35 cellular contexts compared by ENCODE assay signal in genomic region chr2:40115894-40116293, GRCh38.
"Had no signal": no experiment of that assay in that cellular context is flagged by ENCODE, and none has a peak within 500 bp of the region (broad histone marks: within the 10 kb centered on the region; RNA-seq: fewer than 3 reads in every experiment).

No MANE protein-coding gene starts in this region.

- H3K27me3 Mint-ChIP-seq: activated B cell treated with CpG ODN at 0.5 μM for 24 hours; activated CD4-positive, alpha-beta memory T cell treated with anti-CD3 and anti-CD28 coated beads for 36 hours; activated CD8-positive, alpha-beta memory T cell treated with anti-CD3 and anti-CD28 coated beads, Interleukin-2, amount 10 ng/mL, durations not matched to agents 7 days and 5 days; activated naive CD4-positive, alpha-beta T cell treated with anti-CD3 and anti-CD28 coated beads, Interleukin-2, amount 10 ng/mL, durations not matched to agents 7 days and 5 days; brain; central memory CD8-positive, alpha-beta T cell; dendritic cell treated with granulocyte-macrophage colony-stimulating factor and Interleukin-4, amounts not matched to agents 40 ng/mL and 50 ng/mL, for 4 days; T-helper 17 cell had no signal

- H3K4me1 Mint-ChIP-seq: activated B cell treated with CpG ODN at 0.5 μM for 24 hours; activated CD8-positive, alpha-beta memory T cell treated with anti-CD3 and anti-CD28 coated beads, Interleukin-2, amount 10 ng/mL, durations not matched to agents 7 days and 5 days; activated naive CD4-positive, alpha-beta T cell treated with anti-CD3 and anti-CD28 coated beads, Interleukin-2, amount 10 ng/mL, durations not matched to agents 7 days and 5 days; activated naive CD8-positive, alpha-beta T cell treated with anti-CD3 and anti-CD28 coated beads, Interleukin-2, amount 10 ng/mL, durations not matched to agents 7 days and 5 days; central memory CD8-positive, alpha-beta T cell; endodermal cell; T-helper 17 cell had no signal

- H3K36me3 Mint-ChIP-seq: activated CD4-positive, alpha-beta memory T cell treated with anti-CD3 and anti-CD28 coated beads for 36 hours; activated CD8-positive, alpha-beta memory T cell treated with anti-CD3 and anti-CD28 coated beads, Interleukin-2, amount 10 ng/mL, durations not matched to agents 7 days and 5 days; activated naive CD4-positive, alpha-beta T cell treated with anti-CD3 and anti-CD28 coated beads, Interleukin-2, amount 10 ng/mL, durations not matched to agents 7 days and 5 days; activated naive CD4-positive, alpha-beta T cell treated with anti-CD3 and anti-CD28 coated beads, Interleukin-2, amount 50 U/mL, for 72 hours; activated naive CD8-positive, alpha-beta T cell treated with anti-CD3 and anti-CD28 coated beads, Interleukin-2, amount 10 ng/mL, durations not matched to agents 7 days and 5 days had no signal

- H3K27ac Mint-ChIP-seq: activated B cell treated with CpG ODN at 0.5 μM for 24 hours; activated CD4-positive, alpha-beta memory T cell treated with anti-CD3 and anti-CD28 coated beads for 36 hours; activated CD8-positive, alpha-beta memory T cell treated with anti-CD3 and anti-CD28 coated beads, Interleukin-2, amount 10 ng/mL, durations not matched to agents 7 days and 5 days; activated CD8-positive, alpha-beta T cell treated with anti-CD3 and anti-CD28 coated beads, Interleukin-2, amount 10 ng/mL, durations not matched to agents 7 days and 5 days; activated naive CD4-positive, alpha-beta T cell treated with anti-CD3 and anti-CD28 coated beads, Interleukin-2, amount 10 ng/mL, durations not matched to agents 7 days and 5 days; activated naive CD8-positive, alpha-beta T cell treated with anti-CD3 and anti-CD28 coated beads, Interleukin-2, amount 10 ng/mL, durations not matched to agents 7 days and 5 days; activated T-helper 1 cell treated with anti-CD3 and anti-CD28 coated beads, Interleukin-12 subunit alpha, Interleukin-12 subunit beta, Interleukin-2, Interleukin-4 antibody, amounts not matched to agents 30 ng/mL and 10 ng/mL and 1 ng/mL, durations not matched to agents 14 hours and 24 hours and 36 hours; activated T-helper 2 cell treated with anti-CD3 and anti-CD28 coated beads, Interferon-gamma antibody, Interleukin-2, Interleukin-4, amounts not matched to agents 10 μg/mL and 5 μg/mL and 100 μg/mL, durations not matched to agents 14 hours and 24 hours and 36 hours; brain; dendritic cell treated with granulocyte-macrophage colony-stimulating factor and Interleukin-4, amounts not matched to agents 40 ng/mL and 50 ng/mL, for 4 days; endodermal cell; T-helper 17 cell; T-helper 2 cell treated with Interferon-gamma antibody and Interleukin-4, amounts not matched to agents 5 μg/mL and 100 μg/mL, for 36 hours had no signal

- H3K9me3 Mint-ChIP-seq: activated B cell treated with CpG ODN at 0.5 μM for 24 hours; activated CD4-positive, alpha-beta memory T cell treated with anti-CD3 and anti-CD28 coated beads for 36 hours; activated naive CD4-positive, alpha-beta T cell treated with anti-CD3 and anti-CD28 coated beads, Interleukin-2, amount 10 ng/mL, durations not matched to agents 7 days and 5 days; activated naive CD4-positive, alpha-beta T cell treated with anti-CD3 and anti-CD28 coated beads, Interleukin-2, amount 50 U/mL, for 72 hours; activated naive CD8-positive, alpha-beta T cell treated with anti-CD3 and anti-CD28 coated beads, Interleukin-2, amount 10 ng/mL, durations not matched to agents 7 days and 5 days; activated T-helper 1 cell treated with anti-CD3 and anti-CD28 coated beads, Interleukin-12 subunit alpha, Interleukin-12 subunit beta, Interleukin-2, Interleukin-4 antibody, amounts not matched to agents 30 ng/mL and 10 ng/mL and 1 ng/mL, durations not matched to agents 14 hours and 24 hours and 36 hours; activated T-helper 2 cell treated with anti-CD3 and anti-CD28 coated beads, Interferon-gamma antibody, Interleukin-2, Interleukin-4, amounts not matched to agents 10 μg/mL and 5 μg/mL and 100 μg/mL, durations not matched to agents 14 hours and 24 hours and 36 hours; brain; central memory CD8-positive, alpha-beta T cell; dendritic cell treated with granulocyte-macrophage colony-stimulating factor and Interleukin-4, amounts not matched to agents 40 ng/mL and 50 ng/mL, for 4 days; endodermal cell; T-helper 2 cell treated with Interferon-gamma antibody and Interleukin-4, amounts not matched to agents 5 μg/mL and 100 μg/mL, for 36 hours had no signal

- H3K36me3 ChIP-seq: ascending aorta, breast epithelium, gastrocnemius medialis, WERI-Rb-1 had no signal

- H3K4me1 ChIP-seq: ascending aorta, breast epithelium, foreskin keratinocyte, gastrocnemius medialis had no signal

- H3K4me3 ChIP-seq: ascending aorta, breast epithelium, coronary artery, dorsolateral prefrontal cortex, esophagus muscularis mucosa, gastrocnemius medialis, heart right ventricle had no signal

- DNase-seq: activated B cell treated with CpG ODN at 0.5 μM for 24 hours; activated CD4-positive, alpha-beta memory T cell treated with anti-CD3 and anti-CD28 coated beads for 36 hours; activated CD4-positive, alpha-beta T cell treated with anti-CD3 and anti-CD28 coated beads for 48 hours; activated CD8-positive, alpha-beta memory T cell treated with anti-CD3 and anti-CD28 coated beads, Interleukin-2, amount 10 ng/mL, durations not matched to agents 7 days and 5 days; activated CD8-positive, alpha-beta memory T cell treated with anti-CD3 and anti-CD28 coated beads, Interleukin-2, amount 50 U/mL, for 4 hours; activated CD8-positive, alpha-beta T cell treated with anti-CD3 and anti-CD28 coated beads, Interleukin-2, amount 10 ng/mL, durations not matched to agents 7 days and 5 days; activated effector memory CD4-positive, alpha-beta T cell treated with anti-CD3 and anti-CD28 coated beads, Interleukin-2, amount 50 U/mL, for 16 hours; activated naive CD4-positive, alpha-beta T cell treated with anti-CD3 and anti-CD28 coated beads, Interleukin-2, amount 10 ng/mL, durations not matched to agents 7 days and 5 days; activated naive CD8-positive, alpha-beta T cell treated with anti-CD3 and anti-CD28 coated beads, Interleukin-2, amount 10 ng/mL, durations not matched to agents 7 days and 5 days; activated T-cell treated with anti-CD3 and anti-CD28 coated beads, Interleukin-2, amount 50 U/mL, for 1 hour; activated T-cell treated with anti-CD3 and anti-CD28 coated beads, Interleukin-2, amount 50 U/mL, for 48 hours; dorsolateral prefrontal cortex; effector memory CD4-positive, alpha-beta T cell; endodermal cell; erythroblast; foreskin keratinocyte; gastrocnemius medialis; glutamatergic neuron; heart right ventricle; T-helper 1 cell; T-helper 17 cell; T1000; WERI-Rb-1 had no signal

- H3K9me3 ChIP-seq: ascending aorta, breast epithelium, esophagus muscularis mucosa, gastrocnemius medialis, heart right ventricle had no signal

- H3K4me3 Mint-ChIP-seq: activated B cell treated with CpG ODN at 0.5 μM for 24 hours; activated CD4-positive, alpha-beta memory T cell treated with anti-CD3 and anti-CD28 coated beads for 36 hours; activated CD8-positive, alpha-beta memory T cell treated with anti-CD3 and anti-CD28 coated beads, Interleukin-2, amount 10 ng/mL, durations not matched to agents 7 days and 5 days; activated CD8-positive, alpha-beta T cell treated with anti-CD3 and anti-CD28 coated beads, Interleukin-2, amount 10 ng/mL, durations not matched to agents 7 days and 5 days; activated naive CD4-positive, alpha-beta T cell treated with anti-CD3 and anti-CD28 coated beads, Interleukin-2, amount 10 ng/mL, durations not matched to agents 7 days and 5 days; activated naive CD8-positive, alpha-beta T cell treated with anti-CD3 and anti-CD28 coated beads, Interleukin-2, amount 10 ng/mL, durations not matched to agents 7 days and 5 days; activated T-helper 1 cell treated with anti-CD3 and anti-CD28 coated beads, Interleukin-12 subunit alpha, Interleukin-12 subunit beta, Interleukin-2, Interleukin-4 antibody, amounts not matched to agents 30 ng/mL and 10 ng/mL and 1 ng/mL, durations not matched to agents 14 hours and 24 hours and 36 hours; brain; central memory CD8-positive, alpha-beta T cell; dendritic cell treated with granulocyte-macrophage colony-stimulating factor and Interleukin-4, amounts not matched to agents 40 ng/mL and 50 ng/mL, for 4 days; endodermal cell; T-helper 17 cell; T-helper 2 cell treated with Interferon-gamma antibody and Interleukin-4, amounts not matched to agents 5 μg/mL and 100 μg/mL, for 36 hours had no signal

- H3K27me3 ChIP-seq: ascending aorta, breast epithelium, dorsolateral prefrontal cortex, esophagus muscularis mucosa, foreskin keratinocyte, gastrocnemius medialis, heart right ventricle had no signal

- ATAC-seq: activated CD4-positive, CD25-positive, alpha-beta regulatory T cell treated with anti-CD3 and anti-CD28 coated beads, Interleukin-2, amount 50 U/mL, for 24 hours; activated CD8-positive, alpha-beta memory T cell treated with anti-CD3 and anti-CD28 coated beads, Interleukin-2, amount 10 ng/mL, durations not matched to agents 7 days and 5 days; activated CD8-positive, alpha-beta T cell treated with anti-CD3 and anti-CD28 coated beads, Interleukin-2, amount 10 ng/mL, durations not matched to agents 7 days and 5 days; activated naive CD4-positive, alpha-beta T cell treated with anti-CD3 and anti-CD28 coated beads, Interleukin-2, amount 50 U/mL, for 72 hours; gastrocnemius medialis; T-helper 17 cell had no signal

- H3K27ac ChIP-seq: ascending aorta, breast epithelium, coronary artery, dorsolateral prefrontal cortex, esophagus muscularis mucosa, foreskin keratinocyte, gastrocnemius medialis, heart right ventricle, WERI-Rb-1 had no signal
